Comparison of ENCODE assay signal across 33 cellular contexts in genomic region chr12:92221916-92222315, GRCh38.
"Had no signal": no experiment of that assay in that cellular context is flagged by ENCODE, and none has a peak within 500 bp of the region (broad histone marks: within the 10 kb centered on the region; RNA-seq: fewer than 3 reads in every experiment).

No MANE protein-coding gene starts in this region.

- H3K36me3 Mint-ChIP-seq: activated naive CD4-positive, alpha-beta T cell treated with anti-CD3 and anti-CD28 coated beads, Interleukin-2, amount 50 U/mL, for 24 hours; activated naive CD8-positive, alpha-beta T cell treated with anti-CD3 and anti-CD28 coated beads for 36 hours; T-cell had no signal

- H3K27ac ChIP-seq: adrenal gland, body of pancreas, coronary artery, WERI-Rb-1 had no signal

- ATAC-seq: activated CD4-positive, CD25-positive, alpha-beta regulatory T cell treated with anti-CD3 and anti-CD28 coated beads, Interleukin-2, amount 50 U/mL, for 24 hours; activated CD8-positive, alpha-beta T cell treated with anti-CD3 and anti-CD28 coated beads for 36 hours; activated naive CD8-positive, alpha-beta T cell treated with anti-CD3 and anti-CD28 coated beads, Interleukin-2, amount 50 U/mL, for 24 hours; body of pancreas; esophagus mucosa; T-cell had no signal

- DNase-seq: activated B cell treated with CpG ODN at 0.5 μM for 24 hours; activated CD4-positive, alpha-beta T cell treated with anti-CD3 and anti-CD28 coated beads for 48 hours; activated CD4-positive, alpha-beta T cell treated with anti-CD3 and anti-CD28 coated beads, Interleukin-2, amount 50 U/mL, for 1 hour; activated CD4-positive, alpha-beta T cell treated with anti-CD3 and anti-CD28 coated beads, Interleukin-2, amount 50 U/mL, for 48 hours; activated CD8-positive, alpha-beta memory T cell treated with anti-CD3 and anti-CD28 coated beads for 24 hours; activated CD8-positive, alpha-beta memory T cell treated with anti-CD3 and anti-CD28 coated beads, Interleukin-2, amount 50 U/mL, for 4 hours; activated CD8-positive, alpha-beta T cell treated with anti-CD3 and anti-CD28 coated beads for 36 hours; activated effector memory CD4-positive, alpha-beta T cell treated with anti-CD3 and anti-CD28 coated beads, Interleukin-2, amount 50 U/mL, for 16 hours; activated naive CD4-positive, alpha-beta T cell treated with anti-CD3 and anti-CD28 coated beads for 36 hours; activated naive CD8-positive, alpha-beta T cell treated with anti-CD3 and anti-CD28 coated beads for 36 hours; activated naive CD8-positive, alpha-beta T cell treated with anti-CD3 and anti-CD28 coated beads, Interleukin-2, amount 50 U/mL, for 24 hours; activated T-cell treated with anti-CD3 and anti-CD28 coated beads, Interleukin-2, amount 50 U/mL, for 1 hour; activated T-cell treated with anti-CD3 and anti-CD28 coated beads, Interleukin-2, amount 50 U/mL, for 48 hours; adrenal gland; amygdala; aorta; body of pancreas; effector memory CD4-positive, alpha-beta T cell; endodermal cell; foreskin fibroblast; head of caudate nucleus; T-cell; T1000; WERI-Rb-1 had no signal

- H3K27me3 Mint-ChIP-seq: activated B cell treated with CpG ODN at 0.5 μM for 24 hours; activated CD8-positive, alpha-beta T cell treated with anti-CD3 and anti-CD28 coated beads for 36 hours; activated naive CD4-positive, alpha-beta T cell treated with anti-CD3 and anti-CD28 coated beads, Interleukin-2, amount 50 U/mL, for 24 hours; activated naive CD8-positive, alpha-beta T cell treated with anti-CD3 and anti-CD28 coated beads for 36 hours; activated naive CD8-positive, alpha-beta T cell treated with anti-CD3 and anti-CD28 coated beads, Interleukin-2, amount 50 U/mL, for 24 hours; dendritic cell treated with granulocyte-macrophage colony-stimulating factor and Interleukin-4, amounts not matched to agents 40 ng/mL and 50 ng/mL, for 4 days; T-cell had no signal

- H3K9me3 ChIP-seq: adrenal gland, body of pancreas had no signal

- H3K27ac Mint-ChIP-seq: activated B cell treated with CpG ODN at 0.5 μM for 24 hours; activated CD8-positive, alpha-beta T cell treated with anti-CD3 and anti-CD28 coated beads for 36 hours; activated naive CD4-positive, alpha-beta T cell treated with anti-CD3 and anti-CD28 coated beads for 36 hours; activated naive CD4-positive, alpha-beta T cell treated with anti-CD3 and anti-CD28 coated beads, Interleukin-2, amount 50 U/mL, for 24 hours; activated naive CD8-positive, alpha-beta T cell treated with anti-CD3 and anti-CD28 coated beads for 36 hours; activated naive CD8-positive, alpha-beta T cell treated with anti-CD3 and anti-CD28 coated beads, Interleukin-2, amount 50 U/mL, for 24 hours; activated T-helper 1 cell treated with anti-CD3 and anti-CD28 coated beads, Interleukin-12 subunit alpha, Interleukin-12 subunit beta, Interleukin-2, Interleukin-4 antibody, amounts not matched to agents 30 ng/mL and 10 ng/mL and 1 ng/mL, durations not matched to agents 14 hours and 24 hours and 36 hours; activated T-helper 2 cell treated with anti-CD3 and anti-CD28 coated beads, Interferon-gamma antibody, Interleukin-2, Interleukin-4, amounts not matched to agents 10 μg/mL and 5 μg/mL and 100 μg/mL, durations not matched to agents 14 hours and 24 hours and 36 hours; dendritic cell treated with granulocyte-macrophage colony-stimulating factor and Interleukin-4, amounts not matched to agents 40 ng/mL and 50 ng/mL, for 4 days; endodermal cell; T-cell; T-helper 1 cell treated with Interleukin-12 subunit alpha and Interleukin-12 subunit beta and Interleukin-4 antibody, amounts not matched to agents 30 μg/mL and 1 μg/mL, for 36 hours had no signal

- H3K4me3 Mint-ChIP-seq: activated B cell treated with CpG ODN at 0.5 μM for 24 hours; activated CD8-positive, alpha-beta T cell treated with anti-CD3 and anti-CD28 coated beads for 36 hours; activated naive CD4-positive, alpha-beta T cell treated with anti-CD3 and anti-CD28 coated beads for 36 hours; activated naive CD4-positive, alpha-beta T cell treated with anti-CD3 and anti-CD28 coated beads, Interleukin-2, amount 50 U/mL, for 24 hours; activated naive CD8-positive, alpha-beta T cell treated with anti-CD3 and anti-CD28 coated beads for 36 hours; activated naive CD8-positive, alpha-beta T cell treated with anti-CD3 and anti-CD28 coated beads, Interleukin-2, amount 50 U/mL, for 24 hours; activated T-helper 1 cell treated with anti-CD3 and anti-CD28 coated beads, Interleukin-12 subunit alpha, Interleukin-12 subunit beta, Interleukin-2, Interleukin-4 antibody, amounts not matched to agents 30 ng/mL and 10 ng/mL and 1 ng/mL, durations not matched to agents 14 hours and 24 hours and 36 hours; dendritic cell treated with granulocyte-macrophage colony-stimulating factor and Interleukin-4, amounts not matched to agents 40 ng/mL and 50 ng/mL, for 4 days; endodermal cell; T-cell; T-helper 1 cell treated with Interleukin-12 subunit alpha and Interleukin-12 subunit beta and Interleukin-4 antibody, amounts not matched to agents 30 μg/mL and 1 μg/mL, for 36 hours had no signal

- H3K36me3 ChIP-seq: adrenal gland, WERI-Rb-1 had no signal

- H3K9me3 Mint-ChIP-seq: activated B cell treated with CpG ODN at 0.5 μM for 24 hours; activated naive CD4-positive, alpha-beta T cell treated with anti-CD3 and anti-CD28 coated beads for 36 hours; activated naive CD8-positive, alpha-beta T cell treated with anti-CD3 and anti-CD28 coated beads, Interleukin-2, amount 50 U/mL, for 24 hours; dendritic cell treated with granulocyte-macrophage colony-stimulating factor and Interleukin-4, amounts not matched to agents 40 ng/mL and 50 ng/mL, for 4 days; endodermal cell; T-cell had no signal

- H3K4me3 ChIP-seq: adrenal gland, body of pancreas, coronary artery, dorsolateral prefrontal cortex had no signal

- H3K27me3 ChIP-seq: adrenal gland, body of pancreas, dorsolateral prefrontal cortex had no signal
